Comparison of ENCODE assay signal across 1 cellular context in the genomic region with DNA sequence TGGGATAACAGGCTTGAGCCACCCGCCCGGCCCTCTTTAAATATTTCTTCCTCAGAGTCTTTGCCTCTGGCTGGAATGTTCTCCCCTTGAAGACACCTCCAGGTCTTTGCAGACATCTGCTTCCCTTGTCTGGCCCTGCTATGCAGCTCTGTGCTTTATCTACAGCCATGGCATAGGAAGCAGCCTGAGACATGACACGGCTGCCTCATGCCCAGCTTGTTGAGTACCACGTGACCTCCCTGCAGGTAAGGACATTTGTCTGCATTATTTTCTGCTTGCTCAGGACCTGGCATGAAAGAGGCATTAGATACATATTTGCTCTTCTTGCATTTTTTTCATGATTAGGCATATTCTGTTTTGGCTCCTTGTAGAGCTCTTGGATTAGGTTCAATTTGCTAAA.
TF ChIP-seq lines count a peak whose summit lies in the region.

No MANE protein-coding gene starts in this region.

TF ChIP-seq in K562, 482 proteins besides CTCF, POLR2A, EP300 and RAD21 (continued from another document):
- TF ChIP-seq, protein P1, sequence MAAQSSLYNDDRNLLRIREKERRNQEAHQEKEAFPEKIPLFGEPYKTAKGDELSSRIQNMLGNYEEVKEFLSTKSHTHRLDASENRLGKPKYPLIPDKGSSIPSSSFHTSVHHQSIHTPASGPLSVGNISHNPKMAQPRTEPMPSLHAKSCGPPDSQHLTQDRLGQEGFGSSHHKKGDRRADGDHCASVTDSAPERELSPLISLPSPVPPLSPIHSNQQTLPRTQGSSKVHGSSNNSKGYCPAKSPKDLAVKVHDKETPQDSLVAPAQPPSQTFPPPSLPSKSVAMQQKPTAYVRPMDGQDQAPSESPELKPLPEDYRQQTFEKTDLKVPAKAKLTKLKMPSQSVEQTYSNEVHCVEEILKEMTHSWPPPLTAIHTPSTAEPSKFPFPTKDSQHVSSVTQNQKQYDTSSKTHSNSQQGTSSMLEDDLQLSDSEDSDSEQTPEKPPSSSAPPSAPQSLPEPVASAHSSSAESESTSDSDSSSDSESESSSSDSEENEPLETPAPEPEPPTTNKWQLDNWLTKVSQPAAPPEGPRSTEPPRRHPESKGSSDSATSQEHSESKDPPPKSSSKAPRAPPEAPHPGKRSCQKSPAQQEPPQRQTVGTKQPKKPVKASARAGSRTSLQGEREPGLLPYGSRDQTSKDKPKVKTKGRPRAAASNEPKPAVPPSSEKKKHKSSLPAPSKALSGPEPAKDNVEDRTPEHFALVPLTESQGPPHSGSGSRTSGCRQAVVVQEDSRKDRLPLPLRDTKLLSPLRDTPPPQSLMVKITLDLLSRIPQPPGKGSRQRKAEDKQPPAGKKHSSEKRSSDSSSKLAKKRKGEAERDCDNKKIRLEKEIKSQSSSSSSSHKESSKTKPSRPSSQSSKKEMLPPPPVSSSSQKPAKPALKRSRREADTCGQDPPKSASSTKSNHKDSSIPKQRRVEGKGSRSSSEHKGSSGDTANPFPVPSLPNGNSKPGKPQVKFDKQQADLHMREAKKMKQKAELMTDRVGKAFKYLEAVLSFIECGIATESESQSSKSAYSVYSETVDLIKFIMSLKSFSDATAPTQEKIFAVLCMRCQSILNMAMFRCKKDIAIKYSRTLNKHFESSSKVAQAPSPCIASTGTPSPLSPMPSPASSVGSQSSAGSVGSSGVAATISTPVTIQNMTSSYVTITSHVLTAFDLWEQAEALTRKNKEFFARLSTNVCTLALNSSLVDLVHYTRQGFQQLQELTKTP (IDR thresholded peaks at IDR 0.05; ENCODE audit: low read depth in 1 of 2, partially characterized antibody in 2 of 2): no peak
- peak; percentile 45; the same call in 1 of the 2 replicates for TF ChIP-seq RAD51 (IDR thresholded peaks at IDR 0.05; ENCODE audit: borderline replicate concordance, low read depth)
- no peak for TF ChIP-seq ZNF408 (CRISPR knock-in tag; IDR thresholded peaks at IDR 0.05; ENCODE audit: low read depth)
- no peak for TF ChIP-seq MAFF (IDR thresholded peaks at IDR 0.05; ENCODE audit: low read length)
- TF ChIP-seq, protein P2, sequence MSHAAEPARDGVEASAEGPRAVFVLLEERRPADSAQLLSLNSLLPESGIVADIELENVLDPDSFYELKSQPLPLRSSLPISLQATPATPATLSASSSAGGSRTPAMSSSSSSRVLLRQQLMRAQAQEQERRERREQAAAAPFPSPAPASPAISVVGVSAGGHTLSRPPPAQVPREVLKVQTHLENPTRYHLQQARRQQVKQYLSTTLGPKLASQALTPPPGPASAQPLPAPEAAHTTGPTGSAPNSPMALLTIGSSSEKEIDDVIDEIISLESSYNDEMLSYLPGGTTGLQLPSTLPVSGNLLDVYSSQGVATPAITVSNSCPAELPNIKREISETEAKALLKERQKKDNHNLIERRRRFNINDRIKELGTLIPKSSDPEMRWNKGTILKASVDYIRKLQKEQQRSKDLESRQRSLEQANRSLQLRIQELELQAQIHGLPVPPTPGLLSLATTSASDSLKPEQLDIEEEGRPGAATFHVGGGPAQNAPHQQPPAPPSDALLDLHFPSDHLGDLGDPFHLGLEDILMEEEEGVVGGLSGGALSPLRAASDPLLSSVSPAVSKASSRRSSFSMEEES (CRISPR knock-in tag; IDR thresholded peaks at IDR 0.05): peak; percentile 58
- TF ChIP-seq POLR2H (tag; IDR thresholded peaks at IDR 0.05; ENCODE audit: low read depth): no peak
- TF ChIP-seq JUN (IDR thresholded peaks at IDR 0.05; ENCODE audit: borderline replicate concordance, low read depth, low read length): no peak
- no peak for TF ChIP-seq JUN (CRISPR knock-in tag; IDR thresholded peaks at IDR 0.05; ENCODE audit: borderline replicate concordance)
- TF ChIP-seq TRIM24 (IDR thresholded peaks at IDR 0.05): no peak
- TF ChIP-seq, protein P3, sequence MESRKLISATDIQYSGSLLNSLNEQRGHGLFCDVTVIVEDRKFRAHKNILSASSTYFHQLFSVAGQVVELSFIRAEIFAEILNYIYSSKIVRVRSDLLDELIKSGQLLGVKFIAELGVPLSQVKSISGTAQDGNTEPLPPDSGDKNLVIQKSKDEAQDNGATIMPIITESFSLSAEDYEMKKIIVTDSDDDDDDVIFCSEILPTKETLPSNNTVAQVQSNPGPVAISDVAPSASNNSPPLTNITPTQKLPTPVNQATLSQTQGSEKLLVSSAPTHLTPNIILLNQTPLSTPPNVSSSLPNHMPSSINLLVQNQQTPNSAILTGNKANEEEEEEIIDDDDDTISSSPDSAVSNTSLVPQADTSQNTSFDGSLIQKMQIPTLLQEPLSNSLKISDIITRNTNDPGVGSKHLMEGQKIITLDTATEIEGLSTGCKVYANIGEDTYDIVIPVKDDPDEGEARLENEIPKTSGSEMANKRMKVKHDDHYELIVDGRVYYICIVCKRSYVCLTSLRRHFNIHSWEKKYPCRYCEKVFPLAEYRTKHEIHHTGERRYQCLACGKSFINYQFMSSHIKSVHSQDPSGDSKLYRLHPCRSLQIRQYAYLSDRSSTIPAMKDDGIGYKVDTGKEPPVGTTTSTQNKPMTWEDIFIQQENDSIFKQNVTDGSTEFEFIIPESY (CRISPR knock-in tag; IDR thresholded peaks at IDR 0.05): no peak
- TF ChIP-seq DPF2 (IDR thresholded peaks at IDR 0.05): no peak
- no peak for TF ChIP-seq JUND (IDR thresholded peaks at IDR 0.05; ENCODE audit: borderline replicate concordance, low read depth, low read length)
- no peak for TF ChIP-seq JUND (tag; IDR thresholded peaks at IDR 0.05; ENCODE audit: borderline replicate concordance, low read depth, low read length)
- TF ChIP-seq, protein P4, sequence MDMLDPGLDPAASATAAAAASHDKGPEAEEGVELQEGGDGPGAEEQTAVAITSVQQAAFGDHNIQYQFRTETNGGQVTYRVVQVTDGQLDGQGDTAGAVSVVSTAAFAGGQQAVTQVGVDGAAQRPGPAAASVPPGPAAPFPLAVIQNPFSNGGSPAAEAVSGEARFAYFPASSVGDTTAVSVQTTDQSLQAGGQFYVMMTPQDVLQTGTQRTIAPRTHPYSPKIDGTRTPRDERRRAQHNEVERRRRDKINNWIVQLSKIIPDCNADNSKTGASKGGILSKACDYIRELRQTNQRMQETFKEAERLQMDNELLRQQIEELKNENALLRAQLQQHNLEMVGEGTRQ (CRISPR knock-in tag; IDR thresholded peaks at IDR 0.05): peak; percentile 53
- TF ChIP-seq, protein P5, sequence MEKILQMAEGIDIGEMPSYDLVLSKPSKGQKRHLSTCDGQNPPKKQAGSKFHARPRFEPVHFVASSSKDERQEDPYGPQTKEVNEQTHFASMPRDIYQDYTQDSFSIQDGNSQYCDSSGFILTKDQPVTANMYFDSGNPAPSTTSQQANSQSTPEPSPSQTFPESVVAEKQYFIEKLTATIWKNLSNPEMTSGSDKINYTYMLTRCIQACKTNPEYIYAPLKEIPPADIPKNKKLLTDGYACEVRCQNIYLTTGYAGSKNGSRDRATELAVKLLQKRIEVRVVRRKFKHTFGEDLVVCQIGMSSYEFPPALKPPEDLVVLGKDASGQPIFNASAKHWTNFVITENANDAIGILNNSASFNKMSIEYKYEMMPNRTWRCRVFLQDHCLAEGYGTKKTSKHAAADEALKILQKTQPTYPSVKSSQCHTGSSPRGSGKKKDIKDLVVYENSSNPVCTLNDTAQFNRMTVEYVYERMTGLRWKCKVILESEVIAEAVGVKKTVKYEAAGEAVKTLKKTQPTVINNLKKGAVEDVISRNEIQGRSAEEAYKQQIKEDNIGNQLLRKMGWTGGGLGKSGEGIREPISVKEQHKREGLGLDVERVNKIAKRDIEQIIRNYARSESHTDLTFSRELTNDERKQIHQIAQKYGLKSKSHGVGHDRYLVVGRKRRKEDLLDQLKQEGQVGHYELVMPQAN (IDR thresholded peaks at IDR 0.05; ENCODE audit: borderline replicate concordance): no peak
- no peak for TF ChIP-seq ZKSCAN1 (IDR thresholded peaks at IDR 0.05; ENCODE audit: low read depth, low read length)
- TF ChIP-seq C11orf30 (IDR thresholded peaks at IDR 0.05; ENCODE audit: low read depth): peak; percentile 46; the same call in 1 of the 2 replicates
- no peak for TF ChIP-seq OTX1 (CRISPR knock-in tag; IDR thresholded peaks at IDR 0.05)
- peak; percentile 75 for TF ChIP-seq ZNF316 (IDR thresholded peaks at IDR 0.05)
